11 cellular contexts compared by ENCODE assay signal in genomic region chr2:237213325-237214040, GRCh38.
DNase-seq lines count a peak whose midpoint lies in the region; ATAC-seq and TF ChIP-seq lines count a peak whose summit lies in the region.
"Had no signal": no experiment of that assay in that cellular context is flagged by ENCODE, and none has a peak within 500 bp of the region (broad histone marks: within the 10 kb centered on the region; RNA-seq: fewer than 3 reads in every experiment).

No MANE protein-coding gene starts in this region.

- no peak for ATAC-seq in HG03342 (IDR thresholded peaks at IDR 0.05; ENCODE audit: unreplicated experiment)
- ATAC-seq: natural killer cell had no signal

- no peak for TF ChIP-seq CTCF in cardiac fibroblast (IDR thresholded peaks at IDR 0.05; ENCODE audit: low read depth, low read length)

- DNase-seq in HT1080 (ENCODE audit: low read depth) (peak; percentile 59), cardiac fibroblast (ENCODE audit: low read depth in 2 of 2) (peak; percentile 92 to 94), left kidney (ENCODE audit: low read depth, low spot score) (peak; percentile 88), stromal cell of bone marrow (ENCODE audit: low read depth) (peak; percentile 87), HAP-1 (ENCODE audit: low spot score in 2 of 2) (no peak), NAMALWA (ENCODE audit: low spot score) (no peak)
- no peak for DNase-seq in effector CD4-positive, alpha-beta T cell
- DNase-seq: natural killer cell, NCI-H1417 treated with DMSO at 0.1 percent for 48 hours, SIG-M5 had no signal

- no peaks in the 10 kb centered on the region for H3K36me3 ChIP-seq in HAP-1 (replicated peaks)

- H3K27me3 ChIP-seq in HAP-1 (ENCODE audit: low read depth), result no peaks in the 10 kb centered on the region

- in situ Hi-C loops in HAP-1 (cut with MboI; ENCODE audit: low sequenced_read_pairs), result no loop called here

- H3K9me3 ChIP-seq in HAP-1, result no peaks in the 10 kb centered on the region

- H3K4me1 ChIP-seq in HAP-1, result no peaks in the 10 kb centered on the region

- H3K4me3 ChIP-seq in cardiac fibroblast (replicated peaks in 1 of 2; ENCODE audit: low read depth in 2 of 2, low read length in 2 of 2) (no peak overlapping the region), HAP-1 (no peak overlapping the region)

Comparison
In these comparisons a context has a peak if more than half of its experiments do, and no peak if none do; other contexts are left out.
1. DNase-seq: peak in HT1080 (single experiment), cardiac fibroblast (2 of 2), left kidney (single experiment) and stromal cell of bone marrow (single experiment); none in effector CD4-positive, alpha-beta T cell (single experiment), HAP-1 (0 of 2) and NAMALWA (single experiment).